1 cellular context compared by ENCODE assay signal in the genomic region with DNA sequence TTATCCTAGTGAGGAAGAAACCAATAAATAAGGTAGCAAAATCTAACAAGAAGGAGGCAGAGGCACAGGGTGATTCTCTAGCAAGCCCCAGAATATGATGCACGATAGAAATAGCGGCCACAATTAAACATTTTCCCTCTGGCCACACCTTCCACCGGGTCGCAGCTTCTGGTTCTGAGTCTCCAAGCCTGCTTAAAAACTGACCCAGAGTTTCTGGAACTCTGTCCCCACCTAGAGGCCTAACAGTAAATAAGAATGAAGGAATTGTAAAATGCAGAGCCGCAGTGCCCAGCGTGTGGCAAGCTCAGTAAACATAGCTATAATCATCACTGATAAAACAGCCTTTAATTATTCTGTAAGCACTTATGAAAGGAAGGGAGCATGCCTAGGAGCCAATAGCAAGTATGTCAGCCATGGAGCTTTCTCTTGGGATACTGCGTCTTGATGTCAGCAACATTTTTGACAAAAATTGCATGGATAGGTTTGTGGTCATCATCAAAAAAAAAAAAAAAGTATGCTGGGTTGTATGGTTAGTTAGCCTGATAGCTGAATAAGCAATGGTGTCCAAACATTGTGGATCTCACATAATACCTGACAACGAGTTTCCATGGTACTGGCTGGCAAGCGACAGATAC.
TF ChIP-seq lines count a peak whose summit lies in the region.

No MANE protein-coding gene starts in this region.

TF ChIP-seq in endothelial cell of umbilical vein, 7 proteins besides CTCF, POLR2A, EP300 and RAD21 (continued from another document):
- no peak for TF ChIP-seq POLR2AphosphoS5 (IDR thresholded peaks at IDR 0.05; ENCODE audit: insufficient read depth, low read depth, low read length)
- TF ChIP-seq FOS (IDR thresholded peaks at IDR 0.05; ENCODE audit: borderline replicate concordance, insufficient read depth, low read length) = no peak
- no peak for TF ChIP-seq MYC (IDR thresholded peaks at IDR 0.05; ENCODE audit: low read depth, low read length)
